In genomic region chr3:148943531-148944200, GRCh38 we compare ENCODE assay signal across 8 cellular contexts. TPM values are rescaled to one million over a fixed set of nuclear protein-coding genes. Genes with fewer than 3 reads are reported as not detected.
DNase-seq lines count a peak whose midpoint lies in the region; ATAC-seq, FAIRE-seq and TF ChIP-seq lines count a peak whose summit lies in the region.

No MANE protein-coding gene starts in this region.

- peaks cover 0 to 6% of the 10 kb centered on the region in 2 donors for H3K27me3 Mint-ChIP-seq in natural killer cell (ENCODE audit: low read depth in 2 of 2)

- ATAC-seq in GM18907 (IDR thresholded peaks at IDR 0.05; ENCODE audit: unreplicated experiment) (peak; percentile 99), HG03039 (IDR thresholded peaks at IDR 0.05; ENCODE audit: unreplicated experiment) (peak; percentile 96), natural killer cell (peak; percentile 91 to 98 (median 98))

- peak; percentile 11 for FAIRE-seq in D721Med (lab: Jason Lieb, UNC)

- DNase-seq in D721Med (ENCODE audit: insufficient read length, low spot score) (no peak), NCI-H1694 (lab: John Stamatoyannopoulos, UW) (peak; percentile 82), SKM-1 treated with dmso at 0.1 percent for 144 hours (lab: John Stamatoyannopoulos, UW; ENCODE audit: unreplicated experiment) (peak; percentile 73), erythroblast (lab: John Stamatoyannopoulos, UW) (peak; percentile 79 to 86), natural killer cell (no peak), T-helper 9 cell (no peak)

- TF ChIP-seq CTCF in D721Med (IDR thresholded peaks at IDR 0.05; ENCODE audit: insufficient read depth, missing control alignments) (peak; percentile 80), natural killer cell (IDR thresholded peaks at IDR 0.05) (peak; percentile 72)

- H3K27ac Mint-ChIP-seq in natural killer cell: no peak overlapping the region

- H3K9me3 Mint-ChIP-seq in natural killer cell: no peaks in the 10 kb centered on the region

- intact Hi-C loops in natural killer cell (cut with micrococcal nuclease): loop anchor here (1.0 kb wide), 1 partner anchor 82 kb away; no protein-coding TSS in a partner anchor

- no peak overlapping the region for H3K4me3 Mint-ChIP-seq in natural killer cell

- no peaks in the 10 kb centered on the region for H3K4me1 Mint-ChIP-seq in natural killer cell

- no peaks in the 10 kb centered on the region for H3K36me3 Mint-ChIP-seq in natural killer cell

- no peak for TF ChIP-seq POLR2A in erythroblast (IDR thresholded peaks at IDR 0.05; ENCODE audit: low read length)

RNA-seq across cellular contexts. Expression of gene GYG1, which starts 47.7 kb away (rescaled TPM):
- total RNA-seq in natural killer cell: 10 to 100 TPM; 46.6 to 56.5 (median 49.6) TPM

Comparison
In these comparisons a context has a peak if more than half of its experiments do, and no peak if none do; other contexts are left out.
1. DNase-seq: peak in NCI-H1694 (single experiment), SKM-1 treated with dmso at 0.1 percent for 144 hours (single experiment) and erythroblast (2 of 2); none in D721Med (single experiment), natural killer cell (single experiment) and T-helper 9 cell (single experiment).
2. Peak in every context shown above with its lines, with median percentiles within 50 percentile points of each other: ATAC-seq.